20 cellular contexts compared by ENCODE assay signal in genomic region chr5:87245451-87245850, GRCh38. TPM values are rescaled to one million over a fixed set of nuclear protein-coding genes. Genes with fewer than 3 reads are reported as not detected.
A peak's percentile ranks its signal among the peaks of the same experiment; 100 is the strongest.
DNase-seq lines count a peak whose midpoint lies in the region; ATAC-seq, FAIRE-seq and TF ChIP-seq lines count a peak whose summit lies in the region.
"Had no signal": no experiment of that assay in that cellular context is flagged by ENCODE, and none has a peak within 500 bp of the region (broad histone marks: within the 10 kb centered on the region; RNA-seq: fewer than 3 reads in every experiment).

No MANE protein-coding gene starts in this region.

- H3K36me3 ChIP-seq in body of pancreas (replicated peaks in 1 of 2; ENCODE audit: insufficient read depth in 1 of 2, low read depth in 2 of 2) = no peaks in the 10 kb centered on the region
- no peaks in the 10 kb centered on the region for H3K36me3 ChIP-seq in endothelial cell of umbilical vein (ENCODE audit: control insufficient read depth in 2 of 2, extremely low read depth in 1 of 2, insufficient read depth in 2 of 2, low read length in 2 of 2)
- no peaks in the 10 kb centered on the region for H3K36me3 ChIP-seq in left lung
- no peaks in the 10 kb centered on the region for H3K36me3 ChIP-seq in tibial artery
- H3K36me3 ChIP-seq: HAP-1 had no signal

- H3K4me3 ChIP-seq in body of pancreas (no peak overlapping the region), endothelial cell of umbilical vein (replicated peaks in 1 of 3; ENCODE audit: insufficient read depth in 1 of 3, low read depth in 1 of 3, low read length in 3 of 3) (no peak overlapping the region), left lung (no peak overlapping the region), tibial artery (no peak overlapping the region)
- H3K4me3 ChIP-seq: GM12878, HAP-1 had no signal

- H4K20me1 ChIP-seq in endothelial cell of umbilical vein (replicated peaks; ENCODE audit: control insufficient read depth, extremely low read depth, insufficient read depth, low read length) = no peaks in the 10 kb centered on the region

- peak overlapping the region; percentile 45 for H3K4me2 ChIP-seq in endothelial cell of umbilical vein (ENCODE audit: insufficient read depth, low read length)

- H3K27me3 ChIP-seq in body of pancreas = no peaks in the 10 kb centered on the region
- no peaks in the 10 kb centered on the region for H3K27me3 ChIP-seq in endothelial cell of umbilical vein (ENCODE audit: control insufficient read depth in 2 of 2, insufficient read depth in 2 of 2, low read length in 2 of 2)
- no peaks in the 10 kb centered on the region for H3K27me3 ChIP-seq in left lung
- H3K27me3 ChIP-seq in tibial artery = no peaks in the 10 kb centered on the region

- no peak for FAIRE-seq in endothelial cell of umbilical vein (lab: Jason Lieb, UNC)
- FAIRE-seq: GM12878, H54 had no signal

- CTCF ChIA-PET in endothelial cell of umbilical vein (lab: Charles Lee) = no interaction called here

- H3K4me1 ChIP-seq in body of pancreas = peaks cover 11% of the 10 kb centered on the region
- peaks cover 14% of the 10 kb centered on the region for H3K4me1 ChIP-seq in endothelial cell of umbilical vein (ENCODE audit: control insufficient read depth, extremely low read depth, insufficient read depth, low read length)
- H3K4me1 ChIP-seq in left lung = peaks cover 0 to 19% of the 10 kb centered on the region in 2 donors
- H3K4me1 ChIP-seq in tibial artery = no peaks in the 10 kb centered on the region
- H3K4me1 ChIP-seq: HAP-1 had no signal

- TF ChIP-seq CTCF in body of pancreas (IDR thresholded peaks at IDR 0.05) = no peak
- no peak for TF ChIP-seq CTCF in endothelial cell of umbilical vein (IDR thresholded peaks at IDR 0.05; ENCODE audit: extremely low read depth in 1 of 2, insufficient read depth in 1 of 2, low read depth in 1 of 2, low read length in 2 of 2)
- no peak for TF ChIP-seq CTCF in left lung (IDR thresholded peaks at IDR 0.05)
- TF ChIP-seq CTCF in tibial artery (IDR thresholded peaks at IDR 0.05) = no peak

- BruUV-seq in endothelial cell of umbilical vein (replicated peaks; lab: Mats Ljungman, UMichigan) = no TSS peak

- no peaks in the 10 kb centered on the region for H3K9me3 Mint-ChIP-seq in T-helper 2 cell treated with Interferon-gamma antibody and Interleukin-4, amounts not matched to agents 5 μg/mL and 100 μg/mL, for 36 hours
- H3K9me3 Mint-ChIP-seq: CD4-positive, alpha-beta memory T cell; HFFc6 had no signal

- H3K27ac ChIP-seq in body of pancreas (no peak overlapping the region), endothelial cell of umbilical vein (ENCODE audit: insufficient read depth, low read depth, low read length) (no peak overlapping the region), left lung (no peak overlapping the region), tibial artery (no peak overlapping the region)

- dilution Hi-C loops in endothelial cell of umbilical vein (cut with MboI; ENCODE audit: extremely low pct_ligation_motif_present, low sequenced_read_pairs) = no loop called here

- intact Hi-C loops in body of pancreas (cut with DNase I) = no loop called here
- intact Hi-C loops in endothelial cell of umbilical vein (cut with micrococcal nuclease) = loop anchor here (1.0 kb wide), 1 partner anchor 23 kb away; no protein-coding TSS in a partner anchor
- intact Hi-C loops in left lung (cut with DNase I) = no loop called here
- intact Hi-C loops in tibial artery (cut with DNase I; ENCODE audit: low total_unique reads) = no loop called here

- POLR2A ChIA-PET in endothelial cell of umbilical vein (lab: Charles Lee) = no interaction called here

- DNase-seq in body of pancreas (peak; percentile 17 to 59 (median 34)), endothelial cell of umbilical vein (ENCODE audit: low read depth, low spot score) (peak; percentile 60), left lung (no peak), renal cortical epithelial cell (ENCODE audit: low read depth) (peak; percentile 54), NCI-H69 (lab: John Stamatoyannopoulos, UW) (no peak), tibial artery (no peak), NCI-H2107 (lab: John Stamatoyannopoulos, UW) (no peak)
- DNase-seq in T-helper 2 cell treated with Interferon-gamma antibody and Interleukin-4, amounts not matched to agents 5 μg/mL and 100 μg/mL, for 36 hours (ENCODE audit: low spot score) = no peak
- DNase-seq: C1 segment of cervical spinal cord; Calu3; CD4-positive, alpha-beta memory T cell; COR-L47; DMS79; EL; GDM1; GOT3; HFFc6 had no signal

- H3K27me3 Mint-ChIP-seq in T-helper 2 cell treated with Interferon-gamma antibody and Interleukin-4, amounts not matched to agents 5 μg/mL and 100 μg/mL, for 36 hours (ENCODE audit: low read depth) = peaks cover 6% of the 10 kb centered on the region
- H3K27me3 Mint-ChIP-seq: CD4-positive, alpha-beta memory T cell had no signal

- no peak overlapping the region for H3K27ac Mint-ChIP-seq in T-helper 2 cell treated with Interferon-gamma antibody and Interleukin-4, amounts not matched to agents 5 μg/mL and 100 μg/mL, for 36 hours

- H2AFZ ChIP-seq in endothelial cell of umbilical vein (ENCODE audit: low read depth, low read length) = no peak overlapping the region

- H3K79me2 ChIP-seq in endothelial cell of umbilical vein (ENCODE audit: control insufficient read depth, insufficient read depth, low read length) = no peaks in the 10 kb centered on the region

- peaks cover 6% of the 10 kb centered on the region for H3K4me1 Mint-ChIP-seq in T-helper 2 cell treated with Interferon-gamma antibody and Interleukin-4, amounts not matched to agents 5 μg/mL and 100 μg/mL, for 36 hours (ENCODE audit: low read depth)

- no peaks in the 10 kb centered on the region for H3K9me1 ChIP-seq in endothelial cell of umbilical vein (replicated peaks; ENCODE audit: control insufficient read depth, extremely low read depth, insufficient read depth, low read length)

- no peak overlapping the region for H3K9ac ChIP-seq in endothelial cell of umbilical vein (replicated peaks; ENCODE audit: extremely low read depth, insufficient read depth, low read length)

- H3K36me3 Mint-ChIP-seq in T-helper 2 cell treated with Interferon-gamma antibody and Interleukin-4, amounts not matched to agents 5 μg/mL and 100 μg/mL, for 36 hours (ENCODE audit: low read depth) = no peaks in the 10 kb centered on the region
- H3K36me3 Mint-ChIP-seq: CD4-positive, alpha-beta memory T cell had no signal

- TF ChIP-seq POLR2A in body of pancreas (IDR thresholded peaks at IDR 0.05) (no peak), endothelial cell of umbilical vein (IDR thresholded peaks at IDR 0.05; ENCODE audit: low read depth, low read length) (no peak)

- H3K4me3 Mint-ChIP-seq in T-helper 2 cell treated with Interferon-gamma antibody and Interleukin-4, amounts not matched to agents 5 μg/mL and 100 μg/mL, for 36 hours = no peak overlapping the region
- H3K4me3 Mint-ChIP-seq: CD4-positive, alpha-beta memory T cell; HFFc6 had no signal

- H3K9me3 ChIP-seq in body of pancreas (no peaks in the 10 kb centered on the region), endothelial cell of umbilical vein (replicated peaks; ENCODE audit: control insufficient read depth, insufficient read depth, low read length) (no peaks in the 10 kb centered on the region), left lung (no peaks in the 10 kb centered on the region), tibial artery (no peaks in the 10 kb centered on the region)
- H3K9me3 ChIP-seq: HAP-1 had no signal

- 20 to 22% methylated on average over 2 of the region's 2 CpGs for WGBS in body of pancreas, 2 donors

- ATAC-seq in body of pancreas (peak; percentile 90), left lung (peak; percentile 63)
- ATAC-seq: GM12878 had no signal

TF ChIP-seq in endothelial cell of umbilical vein, 7 proteins besides CTCF, POLR2A, EP300 and RAD21:
- TF ChIP-seq POLR2AphosphoS5 (IDR thresholded peaks at IDR 0.05; ENCODE audit: insufficient read depth, low read depth, low read length) (no peak), FOS (IDR thresholded peaks at IDR 0.05; ENCODE audit: borderline replicate concordance, insufficient read depth, low read length) (no peak), MYC (IDR thresholded peaks at IDR 0.05; ENCODE audit: low read depth, low read length) (no peak), EZH2 (IDR thresholded peaks at IDR 0.05; ENCODE audit: borderline replicate concordance, low read depth, low read length, severe bottlenecking) (no peak), JUN (IDR thresholded peaks at IDR 0.05; ENCODE audit: borderline replicate concordance, insufficient read depth, insufficient read length, low read depth) (no peak), MAX (IDR thresholded peaks at IDR 0.05; ENCODE audit: insufficient read depth, insufficient read length) (no peak), GATA2 (IDR thresholded peaks at IDR 0.05; ENCODE audit: insufficient read depth, insufficient read length, low read depth, low read length) (no peak)

RNA-seq across cellular contexts. Expression of gene RASA1, which starts 22.2 kb away (rescaled TPM):
- total RNA-seq in body of pancreas (10 to 100 TPM; 15.6 to 17.8 TPM), endothelial cell of umbilical vein (42.0 and 42.7 TPM in 2 replicates), left lung (10 to 100 TPM; 27.7 to 29.4 TPM), renal cortical epithelial cell (53.8 and 87.7 TPM in 2 replicates)
- polyA plus RNA-seq in endothelial cell of umbilical vein = 18.4 and 23.1 TPM in 2 replicates
- polyA plus RNA-seq in endothelial cell of umbilical vein (2011; cell fraction: cytosol; rRNA removed) = 25.6 and 28.3 TPM in 2 replicates
- polyA plus RNA-seq in endothelial cell of umbilical vein (2011; cell fraction: nucleus; rRNA removed) = 77.8 and 87.3 TPM in 2 replicates
- polyA plus RNA-seq in endothelial cell of umbilical vein (2012) = 36.6 and 43.6 TPM in 2 replicates
- polyA minus RNA-seq in endothelial cell of umbilical vein = 34.3 and 45.7 TPM in 2 replicates
- 6.0 TPM for polyA minus RNA-seq in endothelial cell of umbilical vein (2011; cell fraction: cytosol; rRNA and poly(A)+ RNA removed)
- polyA minus RNA-seq in endothelial cell of umbilical vein (2011; cell fraction: nucleus; rRNA and poly(A)+ RNA removed) = 60.2 and 70.9 TPM in 2 replicates

Comparison
In these comparisons a context has a peak if more than half of its experiments do, and no peak if none do; other contexts are left out.
1. DNase-seq: peak in body of pancreas (4 of 4), endothelial cell of umbilical vein (single experiment) and renal cortical epithelial cell (single experiment); none in left lung (0 of 2), NCI-H69 (single experiment), tibial artery (0 of 2), T-helper 2 cell treated with Interferon-gamma antibody and Interleukin-4, amounts not matched to agents 5 μg/mL and 100 μg/mL, for 36 hours (single experiment) and NCI-H2107 (single experiment).